Comparison of ENCODE assay signal across 23 cellular contexts in genomic region chr20:44031822-44032582, GRCh38.
DNase-seq lines count a peak whose midpoint lies in the region; ATAC-seq and TF ChIP-seq lines count a peak whose summit lies in the region.
"Had no signal": no experiment of that assay in that cellular context is flagged by ENCODE, and none has a peak within 500 bp of the region (broad histone marks: within the 10 kb centered on the region; RNA-seq: fewer than 3 reads in every experiment).

No MANE protein-coding gene starts in this region.

- no peak for TF ChIP-seq CTCF in mucosa of descending colon (IDR thresholded peaks at IDR 0.05)

- POLR2A ChIA-PET in activated naive CD8-positive, alpha-beta T cell treated with anti-CD3 and anti-CD28 coated beads, Interleukin-2, amount 10 ng/mL, durations not matched to agents 7 days and 5 days (lab: Charles Lee) = no interaction called here

- H3K4me1 ChIP-seq in mucosa of descending colon (ENCODE audit: low read depth) = no peaks in the 10 kb centered on the region
- H3K4me1 ChIP-seq: BE2C, HAP-1, heart right ventricle, psoas muscle, uterus had no signal

- H3K4me1 Mint-ChIP-seq in activated naive CD8-positive, alpha-beta T cell treated with anti-CD3 and anti-CD28 coated beads, Interleukin-2, amount 10 ng/mL, durations not matched to agents 7 days and 5 days = peaks cover 69% of the 10 kb centered on the region
- H3K4me1 Mint-ChIP-seq in activated naive CD8-positive, alpha-beta T cell treated with anti-CD3 and anti-CD28 coated beads for 36 hours = peaks cover 29% of the 10 kb centered on the region

- no peaks in the 10 kb centered on the region for H3K9me3 ChIP-seq in mucosa of descending colon
- H3K9me3 ChIP-seq: BE2C, HAP-1, neutrophil, psoas muscle, uterus had no signal

- DNase-seq in activated naive CD8-positive, alpha-beta T cell treated with anti-CD3 and anti-CD28 coated beads, Interleukin-2, amount 10 ng/mL, durations not matched to agents 7 days and 5 days = no peak
- DNase-seq in activated naive CD8-positive, alpha-beta T cell treated with anti-CD3 and anti-CD28 coated beads for 36 hours = no peak
- DNase-seq in NCI-H1417 (lab: John Stamatoyannopoulos, UW) (peak in 2 of 3 experiments; percentile 59 to 77), astrocyte of the hippocampus (ENCODE audit: low read depth, low spot score) (peak; percentile 27), mucosa of descending colon (no peak), posterior vena cava (ENCODE audit: low spot score) (no peak)
- peak; percentile 10 for DNase-seq in stimulated activated CD8-positive, alpha-beta memory T cell treated with anti-CD3 and anti-CD28 coated beads, Interleukin-4, amount 100 ng/mL, for 48 hours
- DNase-seq: BE2C; effector CD8-positive, alpha-beta T cell; erythroblast; heart right ventricle; left cardiac atrium; NCI-H1092 treated with DMSO at 0.1 percent for 48 hours; NCI-H2171; NCI-H526 treated with DMSO at 0.1 percent for 48 hours; psoas muscle; uterus had no signal

- peaks cover 42% of the 10 kb centered on the region for H3K27me3 Mint-ChIP-seq in activated naive CD8-positive, alpha-beta T cell treated with anti-CD3 and anti-CD28 coated beads, Interleukin-2, amount 10 ng/mL, durations not matched to agents 7 days and 5 days
- H3K27me3 Mint-ChIP-seq in activated naive CD8-positive, alpha-beta T cell treated with anti-CD3 and anti-CD28 coated beads for 36 hours = peaks cover 15% of the 10 kb centered on the region

- H3K36me3 ChIP-seq in mucosa of descending colon (ENCODE audit: low read depth) = no peaks in the 10 kb centered on the region
- H3K36me3 ChIP-seq: BE2C, HAP-1, heart right ventricle, neutrophil, uterus had no signal

- intact Hi-C loops in mucosa of descending colon (cut with DNase I, micrococcal nuclease) (no loop called here), posterior vena cava (cut with DNase I) (no loop called here)

- no peak for ATAC-seq in activated naive CD8-positive, alpha-beta T cell treated with anti-CD3 and anti-CD28 coated beads, Interleukin-2, amount 10 ng/mL, durations not matched to agents 7 days and 5 days (ENCODE audit: low read depth)
- ATAC-seq in GM21367 (IDR thresholded peaks at IDR 0.05; ENCODE audit: unreplicated experiment) = no peak
- ATAC-seq in mucosa of descending colon = no peak
- ATAC-seq: HepG2, left cardiac atrium, psoas muscle had no signal

- peaks cover 2% of the 10 kb centered on the region for H3K9me3 Mint-ChIP-seq in activated naive CD8-positive, alpha-beta T cell treated with anti-CD3 and anti-CD28 coated beads, Interleukin-2, amount 10 ng/mL, durations not matched to agents 7 days and 5 days
- H3K9me3 Mint-ChIP-seq in activated naive CD8-positive, alpha-beta T cell treated with anti-CD3 and anti-CD28 coated beads for 36 hours = peaks cover 2% of the 10 kb centered on the region
- H3K9me3 Mint-ChIP-seq: memory B cell had no signal

- H3K36me3 Mint-ChIP-seq in activated naive CD8-positive, alpha-beta T cell treated with anti-CD3 and anti-CD28 coated beads, Interleukin-2, amount 10 ng/mL, durations not matched to agents 7 days and 5 days = peaks cover 12% of the 10 kb centered on the region
- no peaks in the 10 kb centered on the region for H3K36me3 Mint-ChIP-seq in activated naive CD8-positive, alpha-beta T cell treated with anti-CD3 and anti-CD28 coated beads for 36 hours
- H3K36me3 Mint-ChIP-seq: activated naive CD8-positive, alpha-beta T cell; memory B cell had no signal

- H3K27ac Mint-ChIP-seq in activated naive CD8-positive, alpha-beta T cell treated with anti-CD3 and anti-CD28 coated beads, Interleukin-2, amount 10 ng/mL, durations not matched to agents 7 days and 5 days = peak overlapping the region; percentile 37
- no peak overlapping the region for H3K27ac Mint-ChIP-seq in activated naive CD8-positive, alpha-beta T cell treated with anti-CD3 and anti-CD28 coated beads for 36 hours
- H3K27ac Mint-ChIP-seq: activated naive CD8-positive, alpha-beta T cell; memory B cell had no signal

- no peak overlapping the region for H3K4me3 Mint-ChIP-seq in activated naive CD8-positive, alpha-beta T cell treated with anti-CD3 and anti-CD28 coated beads, Interleukin-2, amount 10 ng/mL, durations not matched to agents 7 days and 5 days
- no peak overlapping the region for H3K4me3 Mint-ChIP-seq in activated naive CD8-positive, alpha-beta T cell treated with anti-CD3 and anti-CD28 coated beads for 36 hours
- H3K4me3 Mint-ChIP-seq: activated naive CD8-positive, alpha-beta T cell; memory B cell had no signal

- H3K4me3 ChIP-seq in mucosa of descending colon = no peak overlapping the region
- H3K4me3 ChIP-seq: HAP-1, heart right ventricle, psoas muscle, uterus had no signal

Comparison
In these comparisons a context has a peak if more than half of its experiments do, and no peak if none do; other contexts are left out.
1. DNase-seq: peak in NCI-H1417 (2 of 3), astrocyte of the hippocampus (single experiment) and stimulated activated CD8-positive, alpha-beta memory T cell treated with anti-CD3 and anti-CD28 coated beads, Interleukin-4, amount 100 ng/mL, for 48 hours (single experiment); none in activated naive CD8-positive, alpha-beta T cell treated with anti-CD3 and anti-CD28 coated beads, Interleukin-2, amount 10 ng/mL, durations not matched to agents 7 days and 5 days (single experiment), activated naive CD8-positive, alpha-beta T cell treated with anti-CD3 and anti-CD28 coated beads for 36 hours (single experiment), mucosa of descending colon (0 of 3) and posterior vena cava (single experiment).